Comparison of ENCODE assay signal across 8 cellular contexts in the genomic region with DNA sequence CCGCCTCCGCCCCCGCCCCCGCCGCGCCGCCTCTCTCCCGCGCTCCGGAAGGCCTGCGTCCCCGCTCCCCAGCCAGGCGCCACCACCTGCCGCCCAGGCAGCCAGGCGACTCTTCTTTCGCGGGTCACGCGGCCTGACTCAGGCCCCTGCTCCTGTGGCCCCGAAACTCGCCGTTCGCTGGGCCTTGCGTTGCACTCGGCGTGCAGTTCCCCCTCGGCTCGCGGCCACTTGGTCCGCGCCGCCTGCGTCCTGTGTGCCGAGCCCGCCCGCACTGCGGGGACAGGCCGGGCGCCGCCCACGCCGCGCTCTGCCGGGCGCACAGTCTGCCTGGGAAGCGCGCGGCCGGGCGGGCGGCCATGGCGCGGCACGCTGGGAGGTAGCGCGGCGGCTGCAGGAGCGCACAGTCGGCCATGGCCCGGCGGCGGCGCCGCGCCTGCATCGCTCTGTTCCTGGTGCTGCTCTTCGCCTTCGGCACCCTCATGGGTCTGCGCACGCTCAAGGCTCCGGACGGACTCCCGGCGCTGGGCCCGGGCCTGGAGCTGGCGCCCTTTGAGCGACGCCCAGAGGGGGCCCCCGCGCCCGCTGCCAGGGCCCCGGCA. TPM values are rescaled to one million over a fixed set of nuclear protein-coding genes. Genes with fewer than 3 reads are reported as not detected.
DNase-seq lines count a peak whose midpoint lies in the region; ATAC-seq, FAIRE-seq and TF ChIP-seq lines count a peak whose summit lies in the region.

A gene with protein sequence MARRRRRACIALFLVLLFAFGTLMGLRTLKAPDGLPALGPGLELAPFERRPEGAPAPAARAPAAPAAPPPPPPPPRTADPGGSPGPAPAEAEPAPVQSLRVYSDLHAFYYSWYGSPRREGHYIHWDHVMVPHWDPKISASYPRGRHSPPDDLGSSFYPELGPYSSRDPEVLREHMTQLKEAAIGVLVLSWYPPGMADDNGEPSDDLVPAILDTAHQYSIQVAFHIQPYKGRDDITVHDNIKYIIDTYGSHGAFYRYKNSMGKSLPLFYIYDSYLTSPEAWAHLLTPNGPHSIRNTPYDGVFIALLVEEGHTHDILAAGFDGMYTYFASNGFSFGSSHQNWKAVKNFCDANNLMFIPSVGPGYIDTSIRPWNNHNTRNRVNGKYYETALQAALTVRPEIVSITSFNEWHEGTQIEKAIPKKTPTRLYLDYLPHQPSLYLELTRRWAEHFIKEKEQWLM (plus strand): TSS at position 75 of the 599 bp plus-strand sequence. CDS start 336 bp downstream, at position 411.

- peak; percentile 58 for ATAC-seq in GM19372 (IDR thresholded peaks at IDR 0.05; ENCODE audit: low read depth, unreplicated experiment)

- CTCF ChIA-PET in Calu3 (lab: Charles Lee), result interaction anchor here (0.7 to 0.8 kb wide), 2 partner anchors 66 to 69 kb away, joined by 3 to 5 read pairs; partner anchors contain the start of gene MTF1

- H3K4me3 ChIP-seq in bronchial epithelial cell (ENCODE audit: low read depth, low read length), result peak within 1 kb of the TSS; percentile 46
- peak within 1 kb of the TSS; percentile 57 to 71 for H3K4me3 ChIP-seq in small intestine (ENCODE audit: low read depth in 1 of 2, low read length in 2 of 2)

- peaks cover 17% of the 10 kb centered on the region for H3K4me1 Mint-ChIP-seq in Calu3 (ENCODE audit: low read depth, unreplicated experiment)

- BruUV-seq in Calu3 (replicated peaks; lab: Mats Ljungman, UMichigan), result no TSS peak

- H3K9me3 ChIP-seq in small intestine (ENCODE audit: control insufficient read depth, low read depth), result no peaks in the 10 kb centered on the region

- H3K36me3 ChIP-seq in bronchial epithelial cell (ENCODE audit: control insufficient read depth, insufficient read depth, low read length) (no peaks in the 10 kb centered on the region), small intestine (ENCODE audit: control insufficient read depth in 2 of 2, insufficient read depth in 2 of 2, low read length in 2 of 2) (no peaks in the 10 kb centered on the region)

- H3K27ac Mint-ChIP-seq in Calu3 (ENCODE audit: unreplicated experiment), result no peak within 1 kb of the TSS

- H3K4me1 ChIP-seq in small intestine (ENCODE audit: control insufficient read depth in 2 of 2, insufficient read depth in 1 of 2, low read depth in 1 of 2, low read length in 1 of 2), result peaks cover 0 to 4% of the 10 kb centered on the region in 2 donors

- peaks cover 2% of the 10 kb centered on the region for H3K27me3 ChIP-seq in bronchial epithelial cell (ENCODE audit: control insufficient read depth, insufficient read depth, low read length)
- no peaks in the 10 kb centered on the region for H3K27me3 ChIP-seq in small intestine (ENCODE audit: control insufficient read depth in 2 of 2, insufficient read depth in 2 of 2, low read length in 2 of 2)

- peaks cover 23% of the 10 kb centered on the region for H3K36me3 Mint-ChIP-seq in Calu3 (ENCODE audit: insufficient read depth, unreplicated experiment)

- TF ChIP-seq CTCF in Calu3 (IDR thresholded peaks at IDR 0.05; ENCODE audit: unreplicated experiment) (no peak), bronchial epithelial cell (IDR thresholded peaks at IDR 0.05; ENCODE audit: insufficient read depth, low read length, severe bottlenecking) (no peak)

- DNase-seq in Calu3 (peak; percentile 63), LHCN-M2 (ENCODE audit: low read depth) (peak; percentile 37), SW480 (ENCODE audit: low spot score) (peak; percentile 61), bronchial epithelial cell (ENCODE audit: low read depth) (peak; percentile 20), inferior parietal cortex (ENCODE audit: extremely low spot score) (peak; percentile 30), small intestine (peak; percentile 35), H4 (ENCODE audit: low spot score) (no peak)

- H3K27me3 Mint-ChIP-seq in Calu3 (ENCODE audit: unreplicated experiment), result peaks cover 33% of the 10 kb centered on the region

- FAIRE-seq in bronchial epithelial cell (lab: Jason Lieb, UNC) (no peak), small intestine (lab: Jason Lieb, UNC) (no peak)

- H3K4me3 Mint-ChIP-seq in Calu3 (ENCODE audit: low read depth, unreplicated experiment), result peak within 1 kb of the TSS; percentile 68

- intact Hi-C loops in Calu3 (cut with micrococcal nuclease; ENCODE audit: unreplicated experiment), result no loop called here

- WGBS in small intestine, 3 donors, result 0 to 1% (median 0%) methylated on average over 28 to 82 of the region's 82 CpGs

- H3K9me3 Mint-ChIP-seq in Calu3 (ENCODE audit: low read depth, unreplicated experiment), result no peaks in the 10 kb centered on the region

- H3K27ac ChIP-seq in small intestine (ENCODE audit: low read depth in 1 of 2, low read length in 1 of 2), result no peak within 1 kb of the TSS

RNA-seq across cellular contexts. Expression of the gene that starts here (rescaled TPM):
- total RNA-seq in Calu3 (2022) (28.1 and 28.6 TPM in 2 replicates), LHCN-M2 (2014; rRNA removed) (2.5 and 2.9 TPM in 2 replicates), bronchial epithelial cell (0.26 TPM in 2 replicates)
- polyA plus RNA-seq in LHCN-M2 (2012), result 2.0 TPM
- 1 to 10 TPM in 1 of 3 donors, under 1 TPM in 2; 0.81 to 6.1 (median 0.89) TPM for polyA plus RNA-seq in small intestine
- 8.9 and 10.4 TPM in 2 replicates for total RNA-seq in H4 (2014; rRNA removed; shearing (Covaris generic))

Comparison
In these comparisons a context has a peak if more than half of its experiments do, and no peak if none do; other contexts are left out.
1. Peak in DNase-seq and H3K4me3 ChIP-seq in bronchial epithelial cell; RNA of the gene not detected or under 1 TPM.